In the genomic region with DNA sequence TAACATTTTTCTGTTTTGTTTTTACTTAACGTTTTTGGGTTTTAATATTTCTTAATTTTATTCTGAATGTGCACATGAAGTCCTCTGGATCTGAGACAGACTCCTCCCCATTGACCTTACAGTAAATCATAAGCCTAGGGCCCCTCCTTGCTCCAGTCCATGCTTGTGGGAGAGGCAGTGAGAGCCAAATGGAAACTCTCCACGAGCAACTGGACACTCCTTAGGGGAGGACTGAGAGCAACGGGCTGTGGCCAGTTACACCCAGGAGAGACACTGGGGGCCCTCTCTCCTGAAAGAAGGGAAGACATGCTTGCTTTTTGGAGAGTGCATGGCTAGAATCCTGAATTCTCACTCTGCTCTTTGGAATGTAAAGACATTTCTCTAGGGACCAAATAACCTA, we compare ENCODE assay signal across 16 cellular contexts. TPM values are rescaled to one million over a fixed set of nuclear protein-coding genes. Genes with fewer than 3 reads are reported as not detected.
DNase-seq lines count a peak whose midpoint lies in the region; ATAC-seq, FAIRE-seq and TF ChIP-seq lines count a peak whose summit lies in the region.
"Had no signal": no experiment of that assay in that cellular context is flagged by ENCODE, and none has a peak within 500 bp of the region (broad histone marks: within the 10 kb centered on the region; RNA-seq: fewer than 3 reads in every experiment).

No MANE protein-coding gene starts in this region.

- H3K9ac ChIP-seq in IMR-90 (ENCODE audit: low read depth, low read length), result no peak overlapping the region
- no peak overlapping the region for H3K9ac ChIP-seq in endothelial cell of umbilical vein (replicated peaks; ENCODE audit: extremely low read depth, insufficient read depth, low read length)

- H3K27ac Mint-ChIP-seq in activated CD4-positive, alpha-beta memory T cell treated with anti-CD3 and anti-CD28 coated beads for 36 hours, result no peak overlapping the region
- no peak overlapping the region for H3K27ac Mint-ChIP-seq in Calu3 (ENCODE audit: unreplicated experiment)
- H3K27ac Mint-ChIP-seq: activated naive CD4-positive, alpha-beta T cell treated with anti-CD3 and anti-CD28 coated beads, Interleukin-2, amount 10 ng/mL, durations not matched to agents 7 days and 5 days; CD4-positive, alpha-beta memory T cell; memory B cell; T-helper 2 cell treated with Interferon-gamma antibody and Interleukin-4, amounts not matched to agents 5 μg/mL and 100 μg/mL, for 36 hours had no signal

- H4K20me1 ChIP-seq in IMR-90 (ENCODE audit: insufficient read depth, low read length) (no peaks in the 10 kb centered on the region), endothelial cell of umbilical vein (replicated peaks; ENCODE audit: control insufficient read depth, extremely low read depth, insufficient read depth, low read length) (no peaks in the 10 kb centered on the region)

- peaks cover 2% of the 10 kb centered on the region for H3K27me3 Mint-ChIP-seq in activated CD4-positive, alpha-beta memory T cell treated with anti-CD3 and anti-CD28 coated beads for 36 hours
- peaks cover 11% of the 10 kb centered on the region for H3K27me3 Mint-ChIP-seq in Calu3 (ENCODE audit: unreplicated experiment)
- H3K27me3 Mint-ChIP-seq: memory B cell had no signal

- H4K91ac ChIP-seq in IMR-90 (ENCODE audit: insufficient read depth, low read depth, low read length), result no peak overlapping the region

- ATAC-seq in IMR-90 (ENCODE audit: low read depth), result peak; percentile 66

- 0 out of 2 replicates have a peak overlapping the region, but pooled peaks have one; percentile 7 for H3K14ac ChIP-seq in IMR-90 (replicated peaks; ENCODE audit: low read depth, low read length)

- POLR2A ChIA-PET in IMR-90 (lab: Charles Lee; ENCODE audit: unreplicated experiment) (no interaction called here), endothelial cell of umbilical vein (lab: Charles Lee) (no interaction called here)
- POLR2A ChIA-PET in activated CD4-positive, alpha-beta memory T cell treated with anti-CD3 and anti-CD28 coated beads for 36 hours (lab: Charles Lee), result no interaction called here

- H3K4me3 ChIP-seq in IMR-90 (ENCODE audit: insufficient read depth, low read depth, low read length) (no peak overlapping the region), endothelial cell of umbilical vein (replicated peaks in 1 of 3; ENCODE audit: insufficient read depth in 1 of 3, low read depth in 1 of 3, low read length in 3 of 3) (no peak overlapping the region), skeletal muscle cell (ENCODE audit: low read depth, low read length) (no peak overlapping the region)
- H3K4me3 ChIP-seq: suprapubic skin had no signal

- H3K27me3 ChIP-seq in IMR-90 (ENCODE audit: control insufficient read depth, insufficient read depth, low read length) (peaks cover 2% of the 10 kb centered on the region), endothelial cell of umbilical vein (ENCODE audit: control insufficient read depth in 2 of 2, insufficient read depth in 2 of 2, low read length in 2 of 2) (no peaks in the 10 kb centered on the region)
- H3K27me3 ChIP-seq: suprapubic skin had no signal

- no peak for TF ChIP-seq CTCF in IMR-90 (conservative IDR thresholded peaks at IDR 0.05; ENCODE audit: low read depth, low read length)
- no peak for TF ChIP-seq CTCF in endothelial cell of umbilical vein (IDR thresholded peaks at IDR 0.05; ENCODE audit: extremely low read depth in 1 of 2, insufficient read depth in 1 of 2, low read depth in 1 of 2, low read length in 2 of 2)
- no peak for TF ChIP-seq CTCF in Calu3 (IDR thresholded peaks at IDR 0.05; ENCODE audit: unreplicated experiment)

- H3K23ac ChIP-seq in IMR-90 (ENCODE audit: low read depth, low read length), result no peak overlapping the region

- no peaks in the 10 kb centered on the region for H3K79me1 ChIP-seq in IMR-90 (ENCODE audit: low read depth in 1 of 2, low read length in 2 of 2)

- H3K56ac ChIP-seq in IMR-90 (ENCODE audit: extremely low read depth, insufficient read depth, low read length), result no peak overlapping the region

- TF ChIP-seq RAD21 in IMR-90 (IDR thresholded peaks at IDR 0.05; ENCODE audit: low read length), result no peak

- H3K4me2 ChIP-seq in IMR-90 (ENCODE audit: low read depth, low read length) (no peak overlapping the region), endothelial cell of umbilical vein (ENCODE audit: insufficient read depth, low read length) (no peak overlapping the region)

- no peak for FAIRE-seq in endothelial cell of umbilical vein (lab: Jason Lieb, UNC)

- BruUV-seq in IMR-90 (replicated peaks; lab: Mats Ljungman, UMichigan), result no TSS peak
- BruUV-seq in endothelial cell of umbilical vein (replicated peaks; lab: Mats Ljungman, UMichigan), result no TSS peak
- no TSS peak for BruUV-seq in Calu3 (replicated peaks; lab: Mats Ljungman, UMichigan)

- in situ Hi-C loops in IMR-90 (cut with MboI; ENCODE audit: low sequenced_read_pairs), result no loop called here

- H3K79me2 ChIP-seq in endothelial cell of umbilical vein (ENCODE audit: control insufficient read depth, insufficient read depth, low read length), result no peaks in the 10 kb centered on the region

- no CpG with 5 or more reads among the region's 3 CpGs for WGBS in IMR-90 (ENCODE audit: extremely low coverage in 2 of 2, insufficient read length in 1 of 2), 2 experiments

- H4K8ac ChIP-seq in IMR-90 (ENCODE audit: low read depth in 2 of 2, low read length in 2 of 2), result no peak overlapping the region

- intact Hi-C loops in IMR-90 (cut with micrococcal nuclease), result no loop called here
- intact Hi-C loops in endothelial cell of umbilical vein (cut with micrococcal nuclease), result no loop called here
- intact Hi-C loops in activated CD4-positive, alpha-beta memory T cell treated with anti-CD3 and anti-CD28 coated beads for 36 hours (cut with micrococcal nuclease), result no loop called here
- intact Hi-C loops in Calu3 (cut with micrococcal nuclease; ENCODE audit: unreplicated experiment), result no loop called here

- peaks cover 19% of the 10 kb centered on the region for H3K4me1 ChIP-seq in IMR-90 (ENCODE audit: control insufficient read depth, insufficient read depth, low read length)
- peaks cover 14% of the 10 kb centered on the region for H3K4me1 ChIP-seq in endothelial cell of umbilical vein (ENCODE audit: control insufficient read depth, extremely low read depth, insufficient read depth, low read length)

- H3K9me3 ChIP-seq in IMR-90 (ENCODE audit: control insufficient read depth, insufficient read depth, low read length) (peaks cover 5% of the 10 kb centered on the region), endothelial cell of umbilical vein (replicated peaks; ENCODE audit: control insufficient read depth, insufficient read depth, low read length) (no peaks in the 10 kb centered on the region)
- H3K9me3 ChIP-seq: suprapubic skin had no signal

- H3K9me1 ChIP-seq in IMR-90 (ENCODE audit: insufficient read depth, low read length) (no peaks in the 10 kb centered on the region), endothelial cell of umbilical vein (replicated peaks; ENCODE audit: control insufficient read depth, extremely low read depth, insufficient read depth, low read length) (no peaks in the 10 kb centered on the region)

- no peak overlapping the region for H2BK15ac ChIP-seq in IMR-90 (ENCODE audit: low read depth, low read length)

- no peak for TF ChIP-seq POLR2A in IMR-90 (IDR thresholded peaks at IDR 0.05; ENCODE audit: low read depth, low read length)
- no peak for TF ChIP-seq POLR2A in endothelial cell of umbilical vein (IDR thresholded peaks at IDR 0.05; ENCODE audit: low read depth, low read length)

- no peaks in the 10 kb centered on the region for H3K4me1 Mint-ChIP-seq in activated CD4-positive, alpha-beta memory T cell treated with anti-CD3 and anti-CD28 coated beads for 36 hours (ENCODE audit: low read depth)
- H3K4me1 Mint-ChIP-seq in Calu3 (ENCODE audit: low read depth, unreplicated experiment), result peaks cover 11% of the 10 kb centered on the region
- H3K4me1 Mint-ChIP-seq: activated naive CD4-positive, alpha-beta T cell treated with anti-CD3 and anti-CD28 coated beads, Interleukin-2, amount 10 ng/mL, durations not matched to agents 7 days and 5 days; CD4-positive, alpha-beta memory T cell had no signal

- H3K4ac ChIP-seq in IMR-90 (ENCODE audit: low read depth, low read length), result no peak overlapping the region

- DNase-seq in IMR-90 (peak; percentile 26), endothelial cell of umbilical vein (ENCODE audit: low read depth, low spot score) (no peak), kidney tubule cell (ENCODE audit: low spot score) (peak; percentile 36), skeletal muscle cell (ENCODE audit: low read depth) (peak; percentile 48), NCI-H1105 (lab: John Stamatoyannopoulos, UW) (no peak), Calu3 (no peak), NCI-H2029 treated with DMSO at 0.1 percent for 48 hours (lab: John Stamatoyannopoulos, UW) (no peak)
- no peak for DNase-seq in activated CD4-positive, alpha-beta memory T cell treated with anti-CD3 and anti-CD28 coated beads for 36 hours
- DNase-seq: activated naive CD4-positive, alpha-beta T cell treated with anti-CD3 and anti-CD28 coated beads, Interleukin-2, amount 10 ng/mL, durations not matched to agents 7 days and 5 days; CD4-positive, alpha-beta memory T cell; cortex of kidney; glutamatergic neuron; posterior cingulate gyrus had no signal

- H3K9me3 Mint-ChIP-seq in activated CD4-positive, alpha-beta memory T cell treated with anti-CD3 and anti-CD28 coated beads for 36 hours, result no peaks in the 10 kb centered on the region
- no peaks in the 10 kb centered on the region for H3K9me3 Mint-ChIP-seq in Calu3 (ENCODE audit: low read depth, unreplicated experiment)
- H3K9me3 Mint-ChIP-seq: activated naive CD4-positive, alpha-beta T cell treated with anti-CD3 and anti-CD28 coated beads, Interleukin-2, amount 10 ng/mL, durations not matched to agents 7 days and 5 days; memory B cell; T-helper 2 cell treated with Interferon-gamma antibody and Interleukin-4, amounts not matched to agents 5 μg/mL and 100 μg/mL, for 36 hours had no signal

- no peak overlapping the region; the same call in 1 of the 2 replicates for H2AK5ac ChIP-seq in IMR-90 (ENCODE audit: low read depth, low read length)

- H2AFZ ChIP-seq in IMR-90 (replicated peaks; ENCODE audit: low read length, poor library complexity), result peak overlapping the region; percentile 62
- H2AFZ ChIP-seq in endothelial cell of umbilical vein (ENCODE audit: low read depth, low read length), result peak overlapping the region; percentile 9

- dilution Hi-C loops in IMR-90 (cut with HindIII; ENCODE audit: low sequenced_read_pairs, unreplicated experiment), result no loop called here
- dilution Hi-C loops in endothelial cell of umbilical vein (cut with MboI; ENCODE audit: extremely low pct_ligation_motif_present, low sequenced_read_pairs), result no loop called here

- H3K36me3 ChIP-seq in IMR-90 (ENCODE audit: control insufficient read depth, insufficient read depth, low read length), result no peaks in the 10 kb centered on the region
- H3K36me3 ChIP-seq in endothelial cell of umbilical vein (ENCODE audit: control insufficient read depth in 2 of 2, extremely low read depth in 1 of 2, insufficient read depth in 2 of 2, low read length in 2 of 2), result no peaks in the 10 kb centered on the region
- H3K36me3 ChIP-seq: suprapubic skin had no signal

- no peak overlapping the region for H2BK5ac ChIP-seq in IMR-90 (ENCODE audit: low read depth, low read length, poor library complexity, severe bottlenecking)

- H4K5ac ChIP-seq in IMR-90 (ENCODE audit: low read depth, low read length), result no peak overlapping the region

- CTCF ChIA-PET in IMR-90 (lab: Yijun Ruan, JAX), result no interaction called here
- CTCF ChIA-PET in endothelial cell of umbilical vein (lab: Charles Lee), result interaction anchor here (0.5 kb wide), 1 partner anchor 113 kb away, joined by 3 read pairs; no protein-coding TSS in a partner anchor
- CTCF ChIA-PET in activated CD4-positive, alpha-beta memory T cell treated with anti-CD3 and anti-CD28 coated beads for 36 hours (lab: Charles Lee), result no interaction called here
- CTCF ChIA-PET in Calu3 (lab: Charles Lee), result interaction anchor here (0.6 kb wide), 1 partner anchor 1219 kb away, joined by 3 read pairs; no protein-coding TSS in a partner anchor

- H2AK9ac ChIP-seq in IMR-90 (replicated peaks; ENCODE audit: low read depth, low read length, poor library complexity), result no peak overlapping the region

- H3K36me3 Mint-ChIP-seq in activated CD4-positive, alpha-beta memory T cell treated with anti-CD3 and anti-CD28 coated beads for 36 hours, result no peaks in the 10 kb centered on the region
- no peaks in the 10 kb centered on the region for H3K36me3 Mint-ChIP-seq in Calu3 (ENCODE audit: insufficient read depth, unreplicated experiment)
- H3K36me3 Mint-ChIP-seq: activated naive CD4-positive, alpha-beta T cell treated with anti-CD3 and anti-CD28 coated beads, Interleukin-2, amount 10 ng/mL, durations not matched to agents 7 days and 5 days; CD4-positive, alpha-beta memory T cell; memory B cell had no signal

- H3K27ac ChIP-seq in IMR-90 (ENCODE audit: insufficient read depth, low read length), result peak overlapping the region; percentile 5; the same call in 1 of the 2 replicates
- H3K27ac ChIP-seq in endothelial cell of umbilical vein (ENCODE audit: insufficient read depth, low read depth, low read length), result no peak overlapping the region

- H3K4me3 Mint-ChIP-seq in activated CD4-positive, alpha-beta memory T cell treated with anti-CD3 and anti-CD28 coated beads for 36 hours, result no peak overlapping the region
- H3K4me3 Mint-ChIP-seq in Calu3 (ENCODE audit: low read depth, unreplicated experiment), result no peak overlapping the region
- H3K4me3 Mint-ChIP-seq: activated naive CD4-positive, alpha-beta T cell treated with anti-CD3 and anti-CD28 coated beads, Interleukin-2, amount 10 ng/mL, durations not matched to agents 7 days and 5 days; CD4-positive, alpha-beta memory T cell; memory B cell; T-helper 2 cell treated with Interferon-gamma antibody and Interleukin-4, amounts not matched to agents 5 μg/mL and 100 μg/mL, for 36 hours had no signal

- no peak overlapping the region for H2BK120ac ChIP-seq in IMR-90 (ENCODE audit: low read depth, low read length)

- H2BK20ac ChIP-seq in IMR-90 (ENCODE audit: low read depth, low read length), result no peak overlapping the region

- H3K18ac ChIP-seq in IMR-90 (ENCODE audit: low read depth, low read length), result no peak overlapping the region

RNA-seq across cellular contexts. Expression of a gene that starts 48.9 kb away (rescaled TPM):
- total RNA-seq in IMR-90 (2012; rRNA removed) (18.1 and 19.7 TPM in 2 replicates), endothelial cell of umbilical vein (36.9 and 41.1 TPM in 2 replicates), Calu3 (2022) (52.8 and 54.7 TPM in 2 replicates)
- polyA plus RNA-seq in IMR-90 (2012; rRNA removed) (25.7 and 26.4 TPM in 2 replicates), endothelial cell of umbilical vein (25.8 and 26.3 TPM in 2 replicates)
- polyA plus RNA-seq in IMR-90 (2012; cell fraction: cytosol; rRNA removed), result 18.6 and 33.9 TPM in 2 replicates
- 48.9 and 50.9 TPM in 2 replicates for polyA plus RNA-seq in IMR-90 (2012; cell fraction: nucleus; rRNA removed; ENCODE audit: low replicate concordance)
- 28.8 and 33.3 TPM in 2 replicates for polyA plus RNA-seq in endothelial cell of umbilical vein (2011; cell fraction: cytosol; rRNA removed)
- 44.9 and 47.0 TPM in 2 replicates for polyA plus RNA-seq in endothelial cell of umbilical vein (2011; cell fraction: nucleus; rRNA removed)
- 44.5 and 73.2 TPM in 2 replicates for polyA plus RNA-seq in endothelial cell of umbilical vein (2012)
- 13.8 and 26.5 TPM in 2 replicates for polyA minus RNA-seq in endothelial cell of umbilical vein
- polyA minus RNA-seq in endothelial cell of umbilical vein (2011; cell fraction: cytosol; rRNA and poly(A)+ RNA removed), result 20.5 TPM
- polyA minus RNA-seq in endothelial cell of umbilical vein (2011; cell fraction: nucleus; rRNA and poly(A)+ RNA removed), result 8.6 and 18.5 TPM in 2 replicates
- 10 to 100 TPM; 55.4 to 58.2 TPM for total RNA-seq in activated CD4-positive, alpha-beta memory T cell treated with anti-CD3 and anti-CD28 coated beads for 36 hours

Comparison
In these comparisons a context has a peak if more than half of its experiments do, and no peak if none do; other contexts are left out.
1. DNase-seq: peak in IMR-90 (single experiment), kidney tubule cell (single experiment) and skeletal muscle cell (single experiment); none in endothelial cell of umbilical vein (single experiment), activated CD4-positive, alpha-beta memory T cell treated with anti-CD3 and anti-CD28 coated beads for 36 hours (single experiment), NCI-H1105 (single experiment), Calu3 (single experiment) and NCI-H2029 treated with DMSO at 0.1 percent for 48 hours (single experiment).
2. CTCF ChIA-PET loops: an anchor here in endothelial cell of umbilical vein (0.5 kb wide) and Calu3 (0.6 kb wide); none called in IMR-90 and activated CD4-positive, alpha-beta memory T cell treated with anti-CD3 and anti-CD28 coated beads for 36 hours.